7 cellular contexts compared by ENCODE assay signal in genomic region chr6:63635165-63635562, GRCh38. TPM values are rescaled to one million over a fixed set of nuclear protein-coding genes. Genes with fewer than 3 reads are reported as not detected.
DNase-seq lines count a peak whose midpoint lies in the region; ATAC-seq and TF ChIP-seq lines count a peak whose summit lies in the region.

No MANE protein-coding gene starts in this region.

- 0 to 5% methylated on average over 1 to 4 of the region's 4 CpGs for WGBS in gastroesophageal sphincter (ENCODE audit: low coverage in 1 of 2), 2 donors
- 1 to 8% (median 4%) methylated on average over 4 of the region's 4 CpGs for WGBS in spleen, 5 donors

- H3K9me2 ChIP-seq in SU-DHL-6 (replicated peaks; ENCODE audit: insufficient read depth, low read length): no peaks in the 10 kb centered on the region

- peaks cover 27% of the 10 kb centered on the region for H4K20me1 ChIP-seq in SU-DHL-6 (ENCODE audit: low read depth, low read length)

- TF ChIP-seq POLR2A in gastroesophageal sphincter (IDR thresholded peaks at IDR 0.05): no peak
- no peak for TF ChIP-seq POLR2A in spleen (IDR thresholded peaks at IDR 0.05)

- intact Hi-C loops in spleen (cut with DNase I; ENCODE audit: low total_unique reads): loop anchor here (10.0 kb wide), 1 partner anchor 60 kb away; the partner anchor contains the start of genes LOC128125822 and PTP4A1

- H2AFZ ChIP-seq in SU-DHL-6 (ENCODE audit: low read depth, low read length, severe bottlenecking): peak overlapping the region; percentile 99

- no peak for TF ChIP-seq EP300 in gastroesophageal sphincter (IDR thresholded peaks at IDR 0.05)

- H3K4me1 ChIP-seq in gastroesophageal sphincter (peaks cover 0 to 40% (median 11%) of the 10 kb centered on the region in 3 donors), spleen (peaks cover 33 to 47% (median 40%) of the 10 kb centered on the region in 6 donors)

- H3K9me3 ChIP-seq in SU-DHL-6 (ENCODE audit: insufficient read depth, low read length) (no peaks in the 10 kb centered on the region), gastroesophageal sphincter (no peaks in the 10 kb centered on the region), spleen (no peaks in the 10 kb centered on the region)

- H3K36me3 ChIP-seq in SU-DHL-6 (ENCODE audit: low read length): no peaks in the 10 kb centered on the region
- H3K36me3 ChIP-seq in gastroesophageal sphincter: no peaks in the 10 kb centered on the region
- H3K36me3 ChIP-seq in spleen: no peaks in the 10 kb centered on the region

- DNase-seq in spleen (no peak), GM19238 (ENCODE audit: insufficient read length, low spot score) (no peak)
- no peak for DNase-seq in activated CD8-positive, alpha-beta memory T cell treated with anti-CD3 and anti-CD28 coated beads, Interleukin-2, amount 50 U/mL, for 4 hours

- H3K9ac ChIP-seq in SU-DHL-6 (ENCODE audit: low read length): peak overlapping the region; percentile 86

- H3K27me3 ChIP-seq in SU-DHL-6 (ENCODE audit: low read length): no peaks in the 10 kb centered on the region
- H3K27me3 ChIP-seq in gastroesophageal sphincter: no peaks in the 10 kb centered on the region
- no peaks in the 10 kb centered on the region for H3K27me3 ChIP-seq in spleen (replicated peaks in 1 of 7)

- H3K27ac ChIP-seq in SU-DHL-6 (ENCODE audit: low read depth, low read length) (no peak overlapping the region), gastroesophageal sphincter (peak overlapping the region; percentile 89 to 96 (median 95)), spleen (peak overlapping the region; percentile 83 to 99 (median 97))

- H3K4me2 ChIP-seq in SU-DHL-6 (ENCODE audit: low read depth, low read length, poor library complexity, severe bottlenecking): peak overlapping the region; percentile 83

- H3K4me3 ChIP-seq in SU-DHL-6 (ENCODE audit: insufficient read depth, low read length, poor library complexity, severe bottlenecking) (peak overlapping the region; percentile 75), gastroesophageal sphincter (peak overlapping the region; percentile 82 to 85), spleen (peak overlapping the region; percentile 73 to 99 (median 90))

- TF ChIP-seq CTCF in SU-DHL-6 (IDR thresholded peaks at IDR 0.05; ENCODE audit: insufficient read depth, low read length, poor library complexity, severe bottlenecking): no peak
- no peak for TF ChIP-seq CTCF in gastroesophageal sphincter (IDR thresholded peaks at IDR 0.05)
- TF ChIP-seq CTCF in spleen (IDR thresholded peaks at IDR 0.05 in 8 of 11, conservative IDR thresholded peaks at IDR 0.05 in 3 of 11): no peak

- peaks cover 43% of the 10 kb centered on the region for H3K79me2 ChIP-seq in SU-DHL-6 (ENCODE audit: insufficient read depth, low read length)

- H3F3A ChIP-seq in SU-DHL-6 (ENCODE audit: insufficient read depth): no peaks in the 10 kb centered on the region

- peak; percentile 30 for ATAC-seq in GM18909 (IDR thresholded peaks at IDR 0.05; ENCODE audit: poor library complexity, unreplicated experiment)
- ATAC-seq in HG02938 (IDR thresholded peaks at IDR 0.05; ENCODE audit: unreplicated experiment): peak; percentile 23
- ATAC-seq in gastroesophageal sphincter: no peak

RNA-seq across cellular contexts. Expression of gene PHF3, which starts 0.4 kb away (rescaled TPM):
- 10 to 100 TPM; 60.0 to 98.1 (median 79.8) TPM for total RNA-seq in gastroesophageal sphincter
- 100 to 1,000 TPM in 1 of 7 donors, 10 to 100 TPM in 6; 66.5 to 111 (median 77.1) TPM for total RNA-seq in spleen
- polyA plus RNA-seq in spleen: 1 to 10 TPM; 7.5 to 9.5 (median 7.7) TPM
